In genomic region chr9:85432599-85432998, GRCh38 we compare ENCODE assay signal across 27 cellular contexts.
DNase-seq lines count a peak whose midpoint lies in the region; ATAC-seq, FAIRE-seq and TF ChIP-seq lines count a peak whose summit lies in the region.
"Had no signal": no experiment of that assay in that cellular context is flagged by ENCODE, and none has a peak within 500 bp of the region (broad histone marks: within the 10 kb centered on the region; RNA-seq: fewer than 3 reads in every experiment).

No MANE protein-coding gene starts in this region.

- no peak for FAIRE-seq in GM12878 (lab: Jason Lieb, UNC)
- FAIRE-seq: G401.6, HTR-8/SVneo had no signal

- H3K27ac ChIP-seq in GM12878 (ENCODE audit: control insufficient read depth, insufficient read depth) (no peak overlapping the region), transverse colon (no peak overlapping the region)
- H3K27ac ChIP-seq: ovary, PC-9, SJCRH30, uterus had no signal

- H3K4me3 ChIP-seq in GM12878, result no peak overlapping the region
- H3K4me3 ChIP-seq in transverse colon, result no peak overlapping the region
- H3K4me3 ChIP-seq: ovary, PC-9, SJCRH30, uterus had no signal

- H4K20me1 ChIP-seq in GM12878 (ENCODE audit: control insufficient read depth, insufficient read depth), result no peaks in the 10 kb centered on the region

- in situ Hi-C loops in GM12878 (cut with MboI) (no loop called here), transverse colon (cut with MboI; ENCODE audit: low pct_ligation_motif_present in 1 of 4, low pct_unique_long_range_greater_than_20kb in 1 of 4, low sequenced_read_pairs in 3 of 4) (no loop called here)

- H3K4me2 ChIP-seq in GM12878 (ENCODE audit: control insufficient read depth, insufficient read depth), result no peak overlapping the region
- H3K4me2 ChIP-seq: PC-9 had no signal

- intact Hi-C loops in GM12878 (cut with micrococcal nuclease; ENCODE audit: unreplicated experiment), result no loop called here
- intact Hi-C loops in transverse colon (cut with DNase I; ENCODE audit: low total_unique reads), result no loop called here

- no peak for DNase-seq in GM12878 (ENCODE audit: low read depth, low spot score)
- DNase-seq in type B pancreatic cell (ENCODE audit: extremely low spot score, unreplicated experiment), result no peak
- DNase-seq in transverse colon, result no peak
- DNase-seq in GM19238 (ENCODE audit: insufficient read length, low spot score), result no peak
- no peak for DNase-seq in cerebellum (ENCODE audit: low spot score)
- DNase-seq: activated CD4-positive, alpha-beta T cell treated with anti-CD3 and anti-CD28 coated beads for 36 hours; activated naive CD4-positive, alpha-beta T cell treated with Interleukin-2 at 50 U/mL for 16 hours; activated T-cell treated with anti-CD3 and anti-CD28 coated beads, Interleukin-2, amount 50 U/mL, for 4 hours; CD4-positive, alpha-beta memory T cell; natural killer cell; NCI-H1092; NCI-H2081 treated with DMSO at 0.1 percent for 48 hours; NCI-H446; ovary; PC-9; right cardiac atrium; SJCRH30; stimulated activated CD4-positive, alpha-beta T cell treated with anti-CD3 and anti-CD28 coated beads, Interleukin-15, amount 100 ng/mL, for 24 hours; T-helper 1 cell; uterus had no signal

- WGBS in GM12878 (ENCODE audit: insufficient coverage, insufficient replicate concordance, low lambda C conversion rate, missing lambda C conversion rate), result 14% methylated on average over 3 of the region's 3 CpGs
- WGBS in transverse colon (ENCODE audit: low coverage in 1 of 2), 2 donors, result 67 to 83% methylated on average over 1 to 3 of the region's 3 CpGs

- H3K4me1 ChIP-seq in GM12878 (ENCODE audit: control insufficient read depth, insufficient read depth, low read length) (no peaks in the 10 kb centered on the region), transverse colon (peaks cover 0 to 3% (median 0%) of the 10 kb centered on the region in 4 donors)
- H3K4me1 ChIP-seq: SJCRH30, uterus had no signal

- TF ChIP-seq EP300 in GM12878 (IDR thresholded peaks at IDR 0.05; ENCODE audit: borderline replicate concordance in 1 of 2, control insufficient read depth in 1 of 2, low read depth in 2 of 2, low read length in 2 of 2), result no peak
- TF ChIP-seq EP300 in transverse colon (IDR thresholded peaks at IDR 0.05; ENCODE audit: low read depth), result no peak

- no TSS peak for BruUV-seq in GM12878 (replicated peaks; lab: Mats Ljungman, UMichigan)

- no peaks in the 10 kb centered on the region for H3K27me3 ChIP-seq in GM12878 (replicated peaks in 1 of 2; ENCODE audit: control insufficient read depth in 2 of 2, insufficient read depth in 2 of 2, low read length in 1 of 2)
- H3K27me3 ChIP-seq in transverse colon, result no peaks in the 10 kb centered on the region
- H3K27me3 ChIP-seq: ovary, uterus had no signal

- H3K9ac ChIP-seq in GM12878 (ENCODE audit: control insufficient read depth, insufficient read depth, low read length), result no peak overlapping the region

- no peak for TF ChIP-seq POLR2A in GM12878 (IDR thresholded peaks at IDR 0.05; ENCODE audit: low read depth, low read length)
- TF ChIP-seq POLR2A in transverse colon (IDR thresholded peaks at IDR 0.05), result no peak

- RAD21 ChIA-PET in GM12878 (lab: Charles Lee; ENCODE audit: unreplicated experiment), result no interaction called here

- CTCF ChIA-PET in GM12878 (lab: Yijun Ruan, JAX), result interaction anchor here (0.6 to 1.2 kb wide), 5 partner anchors 10 to 178 kb away, joined by 3 to 4 read pairs (median 3); no protein-coding TSS in a partner anchor

- H3K4me1 Mint-ChIP-seq in type B pancreatic cell (ENCODE audit: unreplicated experiment), result peaks cover 23% of the 10 kb centered on the region
- H3K4me1 Mint-ChIP-seq: activated CD4-positive, alpha-beta T cell treated with anti-CD3 and anti-CD28 coated beads for 36 hours; natural killer cell had no signal

- H3K27ac Mint-ChIP-seq in type B pancreatic cell, result peak overlapping the region; percentile 51
- H3K27ac Mint-ChIP-seq: activated CD4-positive, alpha-beta T cell treated with anti-CD3 and anti-CD28 coated beads for 36 hours; CD4-positive, alpha-beta memory T cell; dendritic cell treated with granulocyte-macrophage colony-stimulating factor and Interleukin-4, amounts not matched to agents 40 ng/mL and 50 ng/mL, for 4 days; mesothelial cell of epicardium; natural killer cell had no signal

- H3K9me3 ChIP-seq in GM12878 (replicated peaks; ENCODE audit: control insufficient read depth, insufficient read depth, low read length) (no peaks in the 10 kb centered on the region; the same call in 2 of the 3 replicates), transverse colon (no peaks in the 10 kb centered on the region)
- H3K9me3 ChIP-seq: ovary, SJCRH30, uterus had no signal

- no peaks in the 10 kb centered on the region for H3K79me2 ChIP-seq in GM12878 (ENCODE audit: control insufficient read depth, insufficient read depth, low read length)

- H3K27me3 Mint-ChIP-seq in type B pancreatic cell, result peaks cover 10% of the 10 kb centered on the region
- H3K27me3 Mint-ChIP-seq: dendritic cell treated with granulocyte-macrophage colony-stimulating factor and Interleukin-4, amounts not matched to agents 40 ng/mL and 50 ng/mL, for 4 days had no signal

- H2AFZ ChIP-seq in GM12878 (ENCODE audit: control insufficient read depth, low read depth, low read length), result peak overlapping the region; percentile 19; the same call in 1 of the 2 replicates
- H2AFZ ChIP-seq: PC-9 had no signal

- ATAC-seq in GM19438 (IDR thresholded peaks at IDR 0.05; ENCODE audit: low read depth, unreplicated experiment), result peak; percentile 68
- ATAC-seq in HG03342 (IDR thresholded peaks at IDR 0.05; ENCODE audit: unreplicated experiment), result peak; percentile 78
- ATAC-seq in GM12878, result no peak
- ATAC-seq: activated CD4-positive, alpha-beta T cell treated with anti-CD3 and anti-CD28 coated beads for 36 hours; activated T-cell treated with anti-CD3 and anti-CD28 coated beads, Interleukin-2, amount 50 U/mL, for 4 hours; left lobe of liver; natural killer cell; right cardiac atrium had no signal

- no peak overlapping the region for H3K4me3 Mint-ChIP-seq in type B pancreatic cell
- H3K4me3 Mint-ChIP-seq: activated CD4-positive, alpha-beta T cell treated with anti-CD3 and anti-CD28 coated beads for 36 hours; activated T-cell treated with anti-CD3 and anti-CD28 coated beads, Interleukin-2, amount 50 U/mL, for 4 hours; CD4-positive, alpha-beta memory T cell; dendritic cell treated with granulocyte-macrophage colony-stimulating factor and Interleukin-4, amounts not matched to agents 40 ng/mL and 50 ng/mL, for 4 days; mesothelial cell of epicardium; natural killer cell had no signal

- POLR2A ChIA-PET in GM12878 (lab: Charles Lee), result interaction anchor here (0.5 to 1.0 kb wide), 2 partner anchors 11 to 179 kb away, joined by 3 read pairs; no protein-coding TSS in a partner anchor

- no peak for TF ChIP-seq CTCF in GM12878 (IDR thresholded peaks at IDR 0.05 in 2 of 3, conservative IDR thresholded peaks at IDR 0.05 in 1 of 3; ENCODE audit: control insufficient read depth in 2 of 3, extremely low read depth in 1 of 3, insufficient read depth in 1 of 3, low read depth in 3 of 3, low read length in 3 of 3)
- no peak for TF ChIP-seq CTCF in type B pancreatic cell (conservative IDR thresholded peaks at IDR 0.05)
- no peak for TF ChIP-seq CTCF in transverse colon (IDR thresholded peaks at IDR 0.05)

- SMC1A ChIA-PET in GM12878 (lab: Charles Lee; ENCODE audit: uncharacterized antibody, unreplicated experiment), result interaction anchor here (1.3 to 1.8 kb wide), 3 partner anchors 10 to 178 kb away, joined by 3 to 5 read pairs (median 5); no protein-coding TSS in a partner anchor

- H3K36me3 ChIP-seq in GM12878 (ENCODE audit: control insufficient read depth in 2 of 2, insufficient read depth in 2 of 2, low read length in 1 of 2) (no peaks in the 10 kb centered on the region), transverse colon (no peaks in the 10 kb centered on the region)
- H3K36me3 ChIP-seq: ovary, SJCRH30, uterus had no signal

- H3K9me3 Mint-ChIP-seq in type B pancreatic cell, result peaks cover 16% of the 10 kb centered on the region
- H3K9me3 Mint-ChIP-seq: activated T-cell treated with anti-CD3 and anti-CD28 coated beads, Interleukin-2, amount 50 U/mL, for 4 hours; dendritic cell treated with granulocyte-macrophage colony-stimulating factor and Interleukin-4, amounts not matched to agents 40 ng/mL and 50 ng/mL, for 4 days; natural killer cell had no signal

- TF ChIP-seq RAD21 in GM12878 (IDR thresholded peaks at IDR 0.05; ENCODE audit: insufficient read depth, low read depth, low read length), result no peak

- no peaks in the 10 kb centered on the region for H3K36me3 Mint-ChIP-seq in type B pancreatic cell
- H3K36me3 Mint-ChIP-seq: CD4-positive, alpha-beta memory T cell; mesothelial cell of epicardium; natural killer cell had no signal

TF ChIP-seq in GM12878, 131 proteins besides CTCF, POLR2A, EP300 and RAD21 (continues in another document):
- TF ChIP-seq E2F8 (IDR thresholded peaks at IDR 0.05; ENCODE audit: low read depth, partially characterized antibody) (no peak), IRF3 (IDR thresholded peaks at IDR 0.05) (no peak), BHLHE40 (IDR thresholded peaks at IDR 0.05; ENCODE audit: borderline replicate concordance in 1 of 2, low read depth in 2 of 2, low read length in 1 of 2) (no peak)
